Comparison of ENCODE assay signal across 16 cellular contexts in genomic region chr13:51370116-51370515, GRCh38. TPM values are rescaled to one million over a fixed set of nuclear protein-coding genes. Genes with fewer than 3 reads are reported as not detected.
DNase-seq lines count a peak whose midpoint lies in the region; ATAC-seq, FAIRE-seq and TF ChIP-seq lines count a peak whose summit lies in the region.
"Had no signal": no experiment of that assay in that cellular context is flagged by ENCODE, and none has a peak within 500 bp of the region (broad histone marks: within the 10 kb centered on the region; RNA-seq: fewer than 3 reads in every experiment).

No MANE protein-coding gene starts in this region.

- peaks cover 41% of the 10 kb centered on the region for H3K36me3 Mint-ChIP-seq in CD8-positive, alpha-beta T cell

- TF ChIP-seq CTCF in CD8-positive, alpha-beta T cell (IDR thresholded peaks at IDR 0.05), result no peak
- TF ChIP-seq CTCF in bronchial epithelial cell (IDR thresholded peaks at IDR 0.05; ENCODE audit: insufficient read depth, low read length, severe bottlenecking) (no peak), lower lobe of right lung (IDR thresholded peaks at IDR 0.05) (no peak)

- no peak for TF ChIP-seq POLR2A in erythroblast (IDR thresholded peaks at IDR 0.05; ENCODE audit: low read length)

- ATAC-seq in CD8-positive, alpha-beta T cell, result no peak
- peak; percentile 62 to 64 for ATAC-seq in lower lobe of right lung

- H3K36me3 ChIP-seq in CD8-positive, alpha-beta T cell (ENCODE audit: insufficient read depth, low read length), result peaks cover 29% of the 10 kb centered on the region
- peaks cover 5% of the 10 kb centered on the region for H3K36me3 ChIP-seq in bronchial epithelial cell (ENCODE audit: control insufficient read depth, insufficient read depth, low read length)
- peaks cover 71% of the 10 kb centered on the region for H3K36me3 ChIP-seq in lower lobe of right lung

- intact Hi-C loops in CD8-positive, alpha-beta T cell (cut with DNase I, micrococcal nuclease), result no loop called here
- intact Hi-C loops in lower lobe of right lung (cut with DNase I), result no loop called here

- no peaks in the 10 kb centered on the region for H3K27me3 Mint-ChIP-seq in CD8-positive, alpha-beta T cell (ENCODE audit: low read depth)
- H3K27me3 Mint-ChIP-seq: IgD-negative memory B cell had no signal

- no peak for DNase-seq in CD8-positive, alpha-beta T cell
- DNase-seq in MV-4-11 (lab: John Stamatoyannopoulos, UW), result peak; percentile 53
- DNase-seq in bronchial epithelial cell (ENCODE audit: low read depth), result peak; percentile 23
- no peak for DNase-seq in lower lobe of right lung
- no peak for DNase-seq in COLO668 (lab: John Stamatoyannopoulos, UW; ENCODE audit: unreplicated experiment)
- no peak for DNase-seq in erythroblast (lab: John Stamatoyannopoulos, UW)
- no peak for DNase-seq in GM19239 (ENCODE audit: insufficient read length, low spot score)
- DNase-seq in D341Med (ENCODE audit: low spot score), result no peak
- DNase-seq: midbrain, NCI-H1694 treated with DMSO at 0.1 percent for 48 hours, NCI-H774, SHP77, stomach had no signal

- no peaks in the 10 kb centered on the region for H3K4me1 ChIP-seq in CD8-positive, alpha-beta T cell (ENCODE audit: insufficient read depth, low read length)
- H3K4me1 ChIP-seq in lower lobe of right lung, result no peaks in the 10 kb centered on the region
- H3K4me1 ChIP-seq: prostate gland, stomach had no signal

- H3K27me3 ChIP-seq in CD8-positive, alpha-beta T cell (ENCODE audit: insufficient read depth, low read length), result no peaks in the 10 kb centered on the region
- H3K27me3 ChIP-seq in bronchial epithelial cell (ENCODE audit: control insufficient read depth, insufficient read depth, low read length) (no peaks in the 10 kb centered on the region), lower lobe of right lung (ENCODE audit: low read depth) (no peaks in the 10 kb centered on the region)
- H3K27me3 ChIP-seq: stomach had no signal

- FAIRE-seq in bronchial epithelial cell (lab: Jason Lieb, UNC) (no peak), GM19239 (lab: Jason Lieb, UNC) (no peak)

- H3K9me3 Mint-ChIP-seq in CD8-positive, alpha-beta T cell, result no peaks in the 10 kb centered on the region
- H3K9me3 Mint-ChIP-seq: CD14-positive monocyte, IgD-negative memory B cell had no signal

- peak overlapping the region; percentile 1 for H3K27ac Mint-ChIP-seq in CD8-positive, alpha-beta T cell
- H3K27ac Mint-ChIP-seq: IgD-negative memory B cell had no signal

- H3K4me3 ChIP-seq in CD8-positive, alpha-beta T cell (ENCODE audit: low read depth, low read length), result no peak overlapping the region
- H3K4me3 ChIP-seq in bronchial epithelial cell (ENCODE audit: low read depth, low read length) (no peak overlapping the region), lower lobe of right lung (no peak overlapping the region)
- H3K4me3 ChIP-seq: prostate gland, stomach had no signal

- POLR2A ChIA-PET in CD8-positive, alpha-beta T cell (lab: Charles Lee), result no interaction called here

- H3K4me3 Mint-ChIP-seq in CD8-positive, alpha-beta T cell, result no peak overlapping the region
- H3K4me3 Mint-ChIP-seq: CD14-positive monocyte, IgD-negative memory B cell had no signal

- no peak overlapping the region for H3K27ac ChIP-seq in CD8-positive, alpha-beta T cell (ENCODE audit: low read depth, low read length)
- no peak overlapping the region for H3K27ac ChIP-seq in lower lobe of right lung
- H3K27ac ChIP-seq: prostate gland, stomach had no signal

- H3K4me1 Mint-ChIP-seq in CD8-positive, alpha-beta T cell (ENCODE audit: low read depth), result no peaks in the 10 kb centered on the region

- CTCF ChIA-PET in CD8-positive, alpha-beta T cell (lab: Charles Lee), result no interaction called here

- no peaks in the 10 kb centered on the region for H3K9me3 ChIP-seq in CD8-positive, alpha-beta T cell (ENCODE audit: low read length)
- no peaks in the 10 kb centered on the region for H3K9me3 ChIP-seq in lower lobe of right lung
- H3K9me3 ChIP-seq: prostate gland, stomach had no signal

RNA-seq across cellular contexts. Expression of gene SERPINE3, which starts 30.6 kb away (rescaled TPM):
- not detected for total RNA-seq in CD8-positive, alpha-beta T cell
- total RNA-seq in bronchial epithelial cell, result not detected in 2 replicates
- not detected for total RNA-seq in lower lobe of right lung
- total RNA-seq: prostate gland had no signal

Comparison
In these comparisons a context has a peak if more than half of its experiments do, and no peak if none do; other contexts are left out.
1. DNase-seq: peak in MV-4-11 (single experiment) and bronchial epithelial cell (single experiment); none in CD8-positive, alpha-beta T cell (0 of 7), lower lobe of right lung (single experiment), COLO668 (single experiment), erythroblast (0 of 2), GM19239 (single experiment) and D341Med (single experiment).